Comparison of ENCODE assay signal across 8 cellular contexts in the genomic region with DNA sequence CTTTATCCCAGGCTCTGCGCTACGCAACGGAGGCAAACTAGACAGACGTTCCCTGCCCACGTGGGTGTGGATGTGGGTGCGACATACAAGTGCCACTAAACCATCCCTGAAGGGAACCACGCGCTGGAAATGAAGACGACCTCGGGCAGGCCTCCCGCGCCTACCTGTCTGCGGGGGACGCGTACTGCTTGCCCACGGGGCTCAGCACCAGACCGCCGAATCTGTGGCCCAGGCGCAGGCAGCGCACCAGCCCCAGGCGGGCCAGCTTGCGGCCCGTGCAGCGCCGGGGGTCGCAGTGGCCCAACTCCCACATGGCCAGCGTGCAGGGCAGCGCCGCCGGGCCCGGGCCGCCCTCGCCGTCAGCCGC. TPM values are rescaled to one million over a fixed set of nuclear protein-coding genes. Genes with fewer than 3 reads are reported as not detected.
DNase-seq lines count a peak whose midpoint lies in the region; ATAC-seq and TF ChIP-seq lines count a peak whose summit lies in the region.

No MANE protein-coding gene starts in this region.

- no peak for DNase-seq in kidney epithelial cell (ENCODE audit: low read depth)
- no peak for DNase-seq in tibial artery
- no peak for DNase-seq in stimulated activated CD4-positive, alpha-beta T cell treated with anti-CD3 and anti-CD28 coated beads, Interleukin-2, amount 100 ng/mL, for 24 hours
- DNase-seq in globus pallidus (ENCODE audit: low spot score): no peak

- intact Hi-C loops in tibial artery (cut with DNase I; ENCODE audit: low total_unique reads): no loop called here

- H3K9me3 ChIP-seq in tibial artery: no peaks in the 10 kb centered on the region

- H3K4me3 ChIP-seq in kidney epithelial cell (ENCODE audit: low read depth, low read length) (peak overlapping the region; percentile 68), tibial artery (peak overlapping the region; percentile 69 to 96)

- ATAC-seq in GM18907 (IDR thresholded peaks at IDR 0.05; ENCODE audit: unreplicated experiment): peak; percentile 18
- ATAC-seq in HG03159 (IDR thresholded peaks at IDR 0.05; ENCODE audit: unreplicated experiment): peak; percentile 13
- no peak for ATAC-seq in GM21737 (IDR thresholded peaks at IDR 0.05; ENCODE audit: unreplicated experiment)

- H3K27me3 ChIP-seq in kidney epithelial cell (ENCODE audit: control insufficient read depth, insufficient read depth, low read length) (no peaks in the 10 kb centered on the region), tibial artery (no peaks in the 10 kb centered on the region)

- TF ChIP-seq CTCF in kidney epithelial cell (IDR thresholded peaks at IDR 0.05; ENCODE audit: insufficient read depth, low read length, poor library complexity, severe bottlenecking) (no peak), tibial artery (IDR thresholded peaks at IDR 0.05) (no peak)

- H3K27ac ChIP-seq in angular gyrus (ENCODE audit: low read depth, low read length) (peak overlapping the region; percentile 74), tibial artery (peak overlapping the region; percentile 55 to 74)

- no peaks in the 10 kb centered on the region for H3K36me3 ChIP-seq in kidney epithelial cell (ENCODE audit: control insufficient read depth, insufficient read depth, low read length)
- H3K36me3 ChIP-seq in tibial artery: peaks cover 19 to 45% (median 25%) of the 10 kb centered on the region in 3 donors

- peaks cover 0 to 49% (median 25%) of the 10 kb centered on the region in 4 donors for H3K4me1 ChIP-seq in tibial artery

RNA-seq across cellular contexts. Expression of a gene that starts 0.5 kb away (rescaled TPM):
- total RNA-seq in kidney epithelial cell: 138 and 144 TPM in 2 replicates

RNA-seq across cellular contexts. Expression of a gene that starts 0.5 kb away (rescaled TPM):
- total RNA-seq in kidney epithelial cell: 103 and 104 TPM in 2 replicates

RNA-seq across cellular contexts. Expression of a gene that starts 17.8 kb away (rescaled TPM):
- 1.2 and 5.8 TPM in 2 replicates for total RNA-seq in kidney epithelial cell

RNA-seq across cellular contexts. Expression of a gene that starts 41.8 kb away (rescaled TPM):
- total RNA-seq in kidney epithelial cell: 129 and 139 TPM in 2 replicates
